1 cellular context compared by ENCODE assay signal in genomic region chr22:19430890-19431541, GRCh38.
TF ChIP-seq lines count a peak whose summit lies in the region.

No MANE protein-coding gene starts in this region.

TF ChIP-seq in A549, 52 proteins besides CTCF, POLR2A, EP300 and RAD21 (continued from another document):
- no peak for TF ChIP-seq FOSL2 (IDR thresholded peaks at IDR 0.05)
- no peak for TF ChIP-seq FOSL2 (CRISPR knock-in tag; IDR thresholded peaks at IDR 0.05)
- 0 out of 2 replicates have a peak, but pooled peaks have one; percentile 25 for TF ChIP-seq PHF8 (IDR thresholded peaks at IDR 0.05; ENCODE audit: borderline replicate concordance, low read depth)
